Comparison of ENCODE assay signal across 8 cellular contexts in genomic region chr22:30386608-30386959, GRCh38. TPM values are rescaled to one million over a fixed set of nuclear protein-coding genes. Genes with fewer than 3 reads are reported as not detected.
DNase-seq lines count a peak whose midpoint lies in the region; ATAC-seq, FAIRE-seq and TF ChIP-seq lines count a peak whose summit lies in the region.

No MANE protein-coding gene starts in this region.

- CTCF ChIA-PET in A549 (lab: Yijun Ruan, JAX) = interaction anchor here (1.2 to 2.2 kb wide), 11 partner anchors 10 to 279 kb away, joined by 3 to 15 read pairs (median 4); no protein-coding TSS in a partner anchor

- 15% methylated on average over 5 of the region's 10 CpGs for WGBS in A549 (ENCODE audit: missing lambda C conversion rate)

- FAIRE-seq in A549 (lab: Jason Lieb, UNC) = no peak

- no peak for TF ChIP-seq RAD21 in A549 (conservative IDR thresholded peaks at IDR 0.05 in 1 of 2, IDR thresholded peaks at IDR 0.05 in 1 of 2)

- H3K9me3 ChIP-seq in A549 (peaks cover 11% of the 10 kb centered on the region; the same call in 2 of the 3 replicates), mucosa of stomach (ENCODE audit: control insufficient read depth, low read length) (no peaks in the 10 kb centered on the region)

- peak overlapping the region; percentile 71 for H3K9ac ChIP-seq in mucosa of stomach (ENCODE audit: low read length)

- no peak for TF ChIP-seq CTCF in A549 (IDR thresholded peaks at IDR 0.05)
- no peak for TF ChIP-seq CTCF in cardiac fibroblast (IDR thresholded peaks at IDR 0.05; ENCODE audit: low read depth, low read length)

- peak overlapping the region; percentile 92 for H3K4me2 ChIP-seq in A549

- TF ChIP-seq POLR2A in A549 (IDR thresholded peaks at IDR 0.05; ENCODE audit: low read length) = no peak

- H3K4me3 ChIP-seq in A549 (peak overlapping the region; percentile 70), cardiac fibroblast (replicated peaks in 1 of 2; ENCODE audit: low read depth in 2 of 2, low read length in 2 of 2) (peak overlapping the region; percentile 62 to 74), mucosa of stomach (ENCODE audit: low read length) (no peak overlapping the region)

- ATAC-seq in A549 (peak; percentile 6 to 16; a peak in 4 of 6 replicates), HG03432 (IDR thresholded peaks at IDR 0.05; ENCODE audit: unreplicated experiment) (peak; percentile 3), GM18861 (IDR thresholded peaks at IDR 0.05; ENCODE audit: unreplicated experiment) (no peak)

- H3K4me1 ChIP-seq in A549 (no peaks in the 10 kb centered on the region; the same call in 2 of the 3 replicates), mucosa of stomach (ENCODE audit: control insufficient read depth, insufficient read depth, low read length) (peaks cover 11% of the 10 kb centered on the region)

- H3K36me3 ChIP-seq in mucosa of stomach (ENCODE audit: control insufficient read depth, insufficient read depth, low read length) = no peaks in the 10 kb centered on the region

- TF ChIP-seq EP300 in A549 (IDR thresholded peaks at IDR 0.05) = no peak

- peak overlapping the region; percentile 96 to 100 for H3K27ac ChIP-seq in A549

- POLR2A ChIA-PET in A549 (lab: Yijun Ruan, JAX) = no interaction called here

- peak in 1 of 2 experiments; percentile 6 for DNase-seq in A549 (ENCODE audit: low read depth in 1 of 2, low spot score in 1 of 2)
- no peak for DNase-seq in cardiac fibroblast (ENCODE audit: low read depth in 2 of 2)
- DNase-seq in stimulated activated CD8-positive, alpha-beta memory T cell treated with anti-CD3 and anti-CD28 coated beads, Interleukin-4, amount 100 ng/mL, for 48 hours = no peak
- no peak for DNase-seq in NCI-H748 treated with DMSO at 0.1 percent for 48 hours (lab: John Stamatoyannopoulos, UW)
- no peak for DNase-seq in NCI-H510A (lab: John Stamatoyannopoulos, UW)

- H3K27me3 ChIP-seq in mucosa of stomach (ENCODE audit: control insufficient read depth, insufficient read depth, low read length) = no peaks in the 10 kb centered on the region

TF ChIP-seq in A549, 52 proteins besides CTCF, POLR2A, EP300 and RAD21:
- no peak for TF ChIP-seq MYC (IDR thresholded peaks at IDR 0.05; ENCODE audit: borderline replicate concordance, low read length)
- no peak for TF ChIP-seq ESRRA (IDR thresholded peaks at IDR 0.05; ENCODE audit: borderline replicate concordance, low read length)
- TF ChIP-seq, protein P1, sequence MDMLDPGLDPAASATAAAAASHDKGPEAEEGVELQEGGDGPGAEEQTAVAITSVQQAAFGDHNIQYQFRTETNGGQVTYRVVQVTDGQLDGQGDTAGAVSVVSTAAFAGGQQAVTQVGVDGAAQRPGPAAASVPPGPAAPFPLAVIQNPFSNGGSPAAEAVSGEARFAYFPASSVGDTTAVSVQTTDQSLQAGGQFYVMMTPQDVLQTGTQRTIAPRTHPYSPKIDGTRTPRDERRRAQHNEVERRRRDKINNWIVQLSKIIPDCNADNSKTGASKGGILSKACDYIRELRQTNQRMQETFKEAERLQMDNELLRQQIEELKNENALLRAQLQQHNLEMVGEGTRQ (IDR thresholded peaks at IDR 0.05) = no peak
- no peak for TF ChIP-seq RARB (CRISPR knock-in tag; IDR thresholded peaks at IDR 0.05)
- no peak for TF ChIP-seq CBX8 (IDR thresholded peaks at IDR 0.05)
- no peak for TF ChIP-seq MAZ (IDR thresholded peaks at IDR 0.05; ENCODE audit: borderline replicate concordance, low read depth, low read length)
- TF ChIP-seq POLR2AphosphoS2 (conservative IDR thresholded peaks at IDR 0.05; ENCODE audit: low read length) = no peak
- no peak for TF ChIP-seq ZC3H11A (IDR thresholded peaks at IDR 0.05)
- TF ChIP-seq KDM5A (IDR thresholded peaks at IDR 0.05) = no peak
- TF ChIP-seq PHF8 (IDR thresholded peaks at IDR 0.05; ENCODE audit: borderline replicate concordance, low read depth) = no peak
- no peak for TF ChIP-seq GATA3 (IDR thresholded peaks at IDR 0.05; ENCODE audit: borderline replicate concordance)
- TF ChIP-seq REST (IDR thresholded peaks at IDR 0.05) = no peak
- no peak for TF ChIP-seq JUN (IDR thresholded peaks at IDR 0.05)
- TF ChIP-seq NFE2L2 (conservative IDR thresholded peaks at IDR 0.05; ENCODE audit: low read length) = no peak
- TF ChIP-seq CEBPB (IDR thresholded peaks at IDR 0.05) = no peak

RNA-seq across cellular contexts. Expression of gene RNF215, which starts 0.6 kb away (rescaled TPM):
- polyA plus RNA-seq in A549 (2011; rRNA removed) (16.4 and 19.0 TPM in 2 replicates), A549 (2017; fragmentation: RNase III; extraction: RNeasy Plus Mini Kit Qiagen cat#74134 plus additional on column Dnase treatment) (18.4 to 23.5 TPM (median 19.5 TPM) in 3 replicates)
- polyA plus RNA-seq in A549 (2012; cell fraction: cytosol; rRNA removed) = 17.3 and 20.9 TPM in 2 replicates
- polyA plus RNA-seq in A549 (2012; cell fraction: nucleus; rRNA removed) = 83.7 and 89.2 TPM in 2 replicates
- polyA minus RNA-seq in A549 (2011; rRNA and poly(A)+ RNA removed) = 33.8 and 36.3 TPM in 2 replicates

RNA-seq across cellular contexts. Expression of gene SEC14L2, which starts 10.2 kb away (rescaled TPM):
- polyA plus RNA-seq in A549 (2011; rRNA removed) (12.5 and 12.8 TPM in 2 replicates), A549 (2017; fragmentation: RNase III; extraction: RNeasy Plus Mini Kit Qiagen cat#74134 plus additional on column Dnase treatment) (15.2 to 21.8 TPM (median 17.2 TPM) in 3 replicates)
- 8.1 and 12.1 TPM in 2 replicates for polyA plus RNA-seq in A549 (2012; cell fraction: cytosol; rRNA removed)
- 14.0 and 14.9 TPM in 2 replicates for polyA plus RNA-seq in A549 (2012; cell fraction: nucleus; rRNA removed)
- 24.0 and 25.4 TPM in 2 replicates for polyA minus RNA-seq in A549 (2011; rRNA and poly(A)+ RNA removed)

RNA-seq across cellular contexts. Expression of gene CCDC157, which starts 29.8 kb away (rescaled TPM):
- polyA plus RNA-seq in A549 (2011; rRNA removed) (1.4 and 2.1 TPM in 2 replicates), A549 (2017; fragmentation: RNase III; extraction: RNeasy Plus Mini Kit Qiagen cat#74134 plus additional on column Dnase treatment) (2.1 to 2.6 TPM (median 2.5 TPM) in 3 replicates)
- polyA plus RNA-seq in A549 (2012; cell fraction: cytosol; rRNA removed) = 2.8 and 3.7 TPM in 2 replicates
- polyA plus RNA-seq in A549 (2012; cell fraction: nucleus; rRNA removed) = 5.1 and 5.4 TPM in 2 replicates
- polyA minus RNA-seq in A549 (2011; rRNA and poly(A)+ RNA removed) = 1.0 and 1.2 TPM in 2 replicates

RNA-seq across cellular contexts. Expression of gene SF3A1, which starts 29.9 kb away (rescaled TPM):
- polyA plus RNA-seq in A549 (2011; rRNA removed) (47.0 and 86.1 TPM in 2 replicates), A549 (2017; fragmentation: RNase III; extraction: RNeasy Plus Mini Kit Qiagen cat#74134 plus additional on column Dnase treatment) (45.4 to 57.9 TPM (median 48.6 TPM) in 3 replicates)
- polyA plus RNA-seq in A549 (2012; cell fraction: cytosol; rRNA removed) = 69.0 and 71.0 TPM in 2 replicates
- 132 and 142 TPM in 2 replicates for polyA plus RNA-seq in A549 (2012; cell fraction: nucleus; rRNA removed)
- polyA minus RNA-seq in A549 (2011; rRNA and poly(A)+ RNA removed) = 145 and 173 TPM in 2 replicates

RNA-seq across cellular contexts. Expression of gene MTFP1, which starts 39.0 kb away (rescaled TPM):
- polyA plus RNA-seq in A549 (2011; rRNA removed) (23.8 and 24.9 TPM in 2 replicates), A549 (2017; fragmentation: RNase III; extraction: RNeasy Plus Mini Kit Qiagen cat#74134 plus additional on column Dnase treatment) (50.3 to 52.5 TPM (median 52.0 TPM) in 3 replicates)
- polyA plus RNA-seq in A549 (2012; cell fraction: cytosol; rRNA removed) = 63.0 and 82.2 TPM in 2 replicates
- polyA plus RNA-seq in A549 (2012; cell fraction: nucleus; rRNA removed) = 57.0 and 68.5 TPM in 2 replicates
- polyA minus RNA-seq in A549 (2011; rRNA and poly(A)+ RNA removed) = 14.3 and 14.9 TPM in 2 replicates
